ENCODE assay signal across 1 cellular context in the genomic region with DNA sequence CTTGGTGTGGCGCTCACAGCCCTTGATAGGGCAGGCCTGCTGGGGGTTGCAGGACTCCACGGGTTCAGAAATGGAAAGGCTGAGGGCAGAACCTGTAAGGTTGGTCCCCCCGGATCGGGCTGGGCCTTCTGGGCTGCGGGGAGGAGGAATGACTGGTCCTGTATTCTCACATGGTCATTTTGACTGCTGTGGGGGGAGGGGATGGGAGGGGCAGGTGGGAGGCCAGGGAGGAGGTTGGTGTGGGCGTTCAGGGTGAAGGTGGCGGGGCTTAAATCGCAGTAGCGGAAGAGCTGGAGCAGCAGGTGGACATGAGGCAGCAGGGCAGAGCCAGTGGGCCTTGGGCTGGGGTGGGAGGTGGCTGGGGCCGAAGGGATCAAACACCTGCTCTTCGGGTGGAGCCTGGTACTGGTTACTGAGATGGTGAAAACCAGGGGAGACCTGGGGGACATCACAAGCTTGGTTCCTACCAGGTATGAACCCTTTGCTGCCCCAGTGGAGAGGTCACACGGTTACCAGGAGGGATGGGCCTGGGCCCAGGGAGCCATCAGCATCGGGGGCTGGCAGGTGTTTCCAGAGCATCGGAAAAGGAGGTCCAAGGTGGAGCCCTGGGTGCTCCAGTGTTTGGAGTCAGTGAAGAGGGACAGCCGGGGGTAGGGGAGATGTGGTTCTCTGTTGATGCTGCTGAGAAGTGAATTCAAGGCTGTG.
TF ChIP-seq lines count a peak whose summit lies in the region.

No MANE protein-coding gene starts in this region.

TF ChIP-seq in WTC11, 78 proteins besides CTCF, POLR2A, EP300 and RAD21 (continued from another document):
- TF ChIP-seq, protein P1, sequence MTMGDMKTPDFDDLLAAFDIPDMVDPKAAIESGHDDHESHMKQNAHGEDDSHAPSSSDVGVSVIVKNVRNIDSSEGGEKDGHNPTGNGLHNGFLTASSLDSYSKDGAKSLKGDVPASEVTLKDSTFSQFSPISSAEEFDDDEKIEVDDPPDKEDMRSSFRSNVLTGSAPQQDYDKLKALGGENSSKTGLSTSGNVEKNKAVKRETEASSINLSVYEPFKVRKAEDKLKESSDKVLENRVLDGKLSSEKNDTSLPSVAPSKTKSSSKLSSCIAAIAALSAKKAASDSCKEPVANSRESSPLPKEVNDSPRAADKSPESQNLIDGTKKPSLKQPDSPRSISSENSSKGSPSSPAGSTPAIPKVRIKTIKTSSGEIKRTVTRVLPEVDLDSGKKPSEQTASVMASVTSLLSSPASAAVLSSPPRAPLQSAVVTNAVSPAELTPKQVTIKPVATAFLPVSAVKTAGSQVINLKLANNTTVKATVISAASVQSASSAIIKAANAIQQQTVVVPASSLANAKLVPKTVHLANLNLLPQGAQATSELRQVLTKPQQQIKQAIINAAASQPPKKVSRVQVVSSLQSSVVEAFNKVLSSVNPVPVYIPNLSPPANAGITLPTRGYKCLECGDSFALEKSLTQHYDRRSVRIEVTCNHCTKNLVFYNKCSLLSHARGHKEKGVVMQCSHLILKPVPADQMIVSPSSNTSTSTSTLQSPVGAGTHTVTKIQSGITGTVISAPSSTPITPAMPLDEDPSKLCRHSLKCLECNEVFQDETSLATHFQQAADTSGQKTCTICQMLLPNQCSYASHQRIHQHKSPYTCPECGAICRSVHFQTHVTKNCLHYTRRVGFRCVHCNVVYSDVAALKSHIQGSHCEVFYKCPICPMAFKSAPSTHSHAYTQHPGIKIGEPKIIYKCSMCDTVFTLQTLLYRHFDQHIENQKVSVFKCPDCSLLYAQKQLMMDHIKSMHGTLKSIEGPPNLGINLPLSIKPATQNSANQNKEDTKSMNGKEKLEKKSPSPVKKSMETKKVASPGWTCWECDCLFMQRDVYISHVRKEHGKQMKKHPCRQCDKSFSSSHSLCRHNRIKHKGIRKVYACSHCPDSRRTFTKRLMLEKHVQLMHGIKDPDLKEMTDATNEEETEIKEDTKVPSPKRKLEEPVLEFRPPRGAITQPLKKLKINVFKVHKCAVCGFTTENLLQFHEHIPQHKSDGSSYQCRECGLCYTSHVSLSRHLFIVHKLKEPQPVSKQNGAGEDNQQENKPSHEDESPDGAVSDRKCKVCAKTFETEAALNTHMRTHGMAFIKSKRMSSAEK (CRISPR knock-in tag; IDR thresholded peaks at IDR 0.05; ENCODE audit: borderline replicate concordance) = no peak
TF ChIP-seq in WTC11: peak in this region for 0.
